Comparison of ENCODE assay signal across 13 cellular contexts in genomic region chr3:146308682-146309081, GRCh38. TPM values are rescaled to one million over a fixed set of nuclear protein-coding genes. Genes with fewer than 3 reads are reported as not detected.
DNase-seq lines count a peak whose midpoint lies in the region; ATAC-seq and TF ChIP-seq lines count a peak whose summit lies in the region.
"Had no signal": no experiment of that assay in that cellular context is flagged by ENCODE, and none has a peak within 500 bp of the region (broad histone marks: within the 10 kb centered on the region; RNA-seq: fewer than 3 reads in every experiment).

No MANE protein-coding gene starts in this region.

- no peaks in the 10 kb centered on the region for H3K9me3 ChIP-seq in sigmoid colon
- H3K9me3 ChIP-seq: thyroid gland had no signal

- H3K36me3 Mint-ChIP-seq in activated CD8-positive, alpha-beta T cell treated with anti-CD3 and anti-CD28 coated beads for 36 hours (ENCODE audit: low read depth), result no peaks in the 10 kb centered on the region
- no peaks in the 10 kb centered on the region for H3K36me3 Mint-ChIP-seq in activated naive CD8-positive, alpha-beta T cell treated with anti-CD3 and anti-CD28 coated beads for 36 hours

- TF ChIP-seq EP300 in sigmoid colon (IDR thresholded peaks at IDR 0.05), result no peak

- no peaks in the 10 kb centered on the region for H3K27me3 ChIP-seq in sigmoid colon
- H3K27me3 ChIP-seq: thyroid gland had no signal

- H3K4me1 ChIP-seq in sigmoid colon, result peaks cover 0 to 13% (median 6%) of the 10 kb centered on the region in 4 donors

- no peaks in the 10 kb centered on the region for H3K9me3 Mint-ChIP-seq in activated CD8-positive, alpha-beta T cell treated with anti-CD3 and anti-CD28 coated beads for 36 hours
- H3K9me3 Mint-ChIP-seq in activated naive CD8-positive, alpha-beta T cell treated with anti-CD3 and anti-CD28 coated beads for 36 hours, result peaks cover 5% of the 10 kb centered on the region

- intact Hi-C loops in sigmoid colon (cut with DNase I), result no loop called here
- intact Hi-C loops in activated CD8-positive, alpha-beta T cell treated with anti-CD3 and anti-CD28 coated beads for 36 hours (cut with micrococcal nuclease), result no loop called here

- H3K27ac Mint-ChIP-seq in activated CD8-positive, alpha-beta T cell treated with anti-CD3 and anti-CD28 coated beads for 36 hours, result no peak overlapping the region
- no peak overlapping the region for H3K27ac Mint-ChIP-seq in activated naive CD8-positive, alpha-beta T cell treated with anti-CD3 and anti-CD28 coated beads for 36 hours
- H3K27ac Mint-ChIP-seq: activated B cell treated with CpG ODN at 0.5 μM for 24 hours had no signal

- ATAC-seq in activated CD8-positive, alpha-beta T cell treated with anti-CD3 and anti-CD28 coated beads for 36 hours, result no peak

- H3K27me3 Mint-ChIP-seq in activated CD8-positive, alpha-beta T cell treated with anti-CD3 and anti-CD28 coated beads for 36 hours, result peaks cover 5% of the 10 kb centered on the region
- H3K27me3 Mint-ChIP-seq in activated naive CD8-positive, alpha-beta T cell treated with anti-CD3 and anti-CD28 coated beads for 36 hours, result peaks cover 3% of the 10 kb centered on the region
- H3K27me3 Mint-ChIP-seq: activated B cell treated with CpG ODN at 0.5 μM for 24 hours had no signal

- POLR2A ChIA-PET in activated CD8-positive, alpha-beta T cell treated with anti-CD3 and anti-CD28 coated beads for 36 hours (lab: Charles Lee), result no interaction called here

- 62 to 81% methylated on average over 3 of the region's 3 CpGs for whole genome bisulfite sequencing in sigmoid colon, 2 donors

- no peak overlapping the region for H3K4me3 ChIP-seq in sigmoid colon
- H3K4me3 ChIP-seq: thyroid gland had no signal

- TF ChIP-seq CTCF in sigmoid colon (IDR thresholded peaks at IDR 0.05), result no peak
- TF ChIP-seq CTCF in activated CD8-positive, alpha-beta T cell treated with anti-CD3 and anti-CD28 coated beads for 36 hours (IDR thresholded peaks at IDR 0.05), result no peak

- CTCF ChIA-PET in activated CD8-positive, alpha-beta T cell treated with anti-CD3 and anti-CD28 coated beads for 36 hours (lab: Charles Lee), result no interaction called here

- H3K27ac ChIP-seq in sigmoid colon, result peak overlapping the region in 3 of 4 donors; percentile 5 to 53 (median 11)

- DNase-seq in ELR (ENCODE audit: low read depth) (peak; percentile 65), amniotic epithelial cell (ENCODE audit: low read depth) (peak; percentile 55), glomerular endothelial cell (ENCODE audit: extremely low read depth, low read depth, low spot score) (peak; percentile 100), sigmoid colon (no peak), islet precursor cell (no peak)
- no peak for DNase-seq in activated CD8-positive, alpha-beta T cell treated with anti-CD3 and anti-CD28 coated beads for 36 hours
- DNase-seq in stimulated activated CD4-positive, alpha-beta T cell treated with anti-CD3 and anti-CD28 coated beads, Interleukin-4, amount 100 ng/mL, for 4 hours, result no peak
- DNase-seq in activated naive CD8-positive, alpha-beta T cell treated with anti-CD3 and anti-CD28 coated beads for 36 hours, result no peak
- DNase-seq: activated B cell treated with CpG ODN at 0.5 μM for 24 hours; activated effector memory CD4-positive, alpha-beta T cell treated with anti-CD3 and anti-CD28 coated beads, Interleukin-2, amount 50 U/mL, for 16 hours; DMS53; NCI-H1436; thyroid gland had no signal

- H3K4me3 Mint-ChIP-seq in activated CD8-positive, alpha-beta T cell treated with anti-CD3 and anti-CD28 coated beads for 36 hours, result no peak overlapping the region
- H3K4me3 Mint-ChIP-seq in activated naive CD8-positive, alpha-beta T cell treated with anti-CD3 and anti-CD28 coated beads for 36 hours, result no peak overlapping the region
- H3K4me3 Mint-ChIP-seq: activated B cell treated with CpG ODN at 0.5 μM for 24 hours had no signal

- H3K36me3 ChIP-seq in sigmoid colon, result no peaks in the 10 kb centered on the region
- H3K36me3 ChIP-seq: thyroid gland had no signal

- no peaks in the 10 kb centered on the region for H3K4me1 Mint-ChIP-seq in activated CD8-positive, alpha-beta T cell treated with anti-CD3 and anti-CD28 coated beads for 36 hours (ENCODE audit: low read depth)
- no peaks in the 10 kb centered on the region for H3K4me1 Mint-ChIP-seq in activated naive CD8-positive, alpha-beta T cell treated with anti-CD3 and anti-CD28 coated beads for 36 hours
- H3K4me1 Mint-ChIP-seq: activated B cell treated with CpG ODN at 0.5 μM for 24 hours had no signal

- TF ChIP-seq POLR2A in sigmoid colon (IDR thresholded peaks at IDR 0.05), result no peak

RNA-seq across cellular contexts. Expression of gene PLSCR4, which starts 57.8 kb away (rescaled TPM):
- total RNA-seq in glomerular endothelial cell (56.9 and 61.9 TPM in 2 replicates), sigmoid colon (10 to 100 TPM; 53.5 to 67.4 (median 56.1) TPM)
- polyA plus RNA-seq in sigmoid colon, result 10 to 100 TPM; 17.5 to 32.4 (median 29.8) TPM
- total RNA-seq in activated CD8-positive, alpha-beta T cell treated with anti-CD3 and anti-CD28 coated beads for 36 hours, result not detected
- total RNA-seq in activated naive CD8-positive, alpha-beta T cell treated with anti-CD3 and anti-CD28 coated beads for 36 hours, result not detected
- total RNA-seq: activated B cell treated with CpG ODN at 0.5 μM for 24 hours had no signal

Comparison
In these comparisons a context has a peak if more than half of its experiments do, and no peak if none do; other contexts are left out.
1. DNase-seq: peak in ELR (single experiment), amniotic epithelial cell (single experiment) and glomerular endothelial cell (single experiment); none in sigmoid colon (single experiment), activated CD8-positive, alpha-beta T cell treated with anti-CD3 and anti-CD28 coated beads for 36 hours (single experiment), stimulated activated CD4-positive, alpha-beta T cell treated with anti-CD3 and anti-CD28 coated beads, Interleukin-4, amount 100 ng/mL, for 4 hours (0 of 2), activated naive CD8-positive, alpha-beta T cell treated with anti-CD3 and anti-CD28 coated beads for 36 hours (single experiment) and islet precursor cell (single experiment).
2. RNA of gene PLSCR4, which starts 57.8 kb away (total RNA-seq): 53.5 to 67.4 TPM in sigmoid colon and 56.9 to 61.9 TPM in glomerular endothelial cell; not detected in activated naive CD8-positive, alpha-beta T cell treated with anti-CD3 and anti-CD28 coated beads for 36 hours and not detected in activated CD8-positive, alpha-beta T cell treated with anti-CD3 and anti-CD28 coated beads for 36 hours; every median in the first group is over 10 times any median in the second.